8 cellular contexts compared by ENCODE assay signal in genomic region chrX:70432936-70433847, GRCh38. TPM values are rescaled to one million over a fixed set of nuclear protein-coding genes. Genes with fewer than 3 reads are reported as not detected.
A peak's percentile ranks its signal among the peaks of the same experiment; 100 is the strongest.
DNase-seq lines count a peak whose midpoint lies in the region; ATAC-seq and TF ChIP-seq lines count a peak whose summit lies in the region.

No MANE protein-coding gene starts in this region.

- no peaks in the 10 kb centered on the region for H3K36me3 Mint-ChIP-seq in activated T-cell treated with anti-CD3 and anti-CD28 coated beads, Interleukin-2, amount 50 U/mL, for 4 hours (ENCODE audit: insufficient read depth)
- H3K36me3 Mint-ChIP-seq in activated B cell treated with CpG ODN at 0.5 μM for 24 hours (ENCODE audit: low read depth), result peaks cover 3% of the 10 kb centered on the region

- H3K9me3 Mint-ChIP-seq in activated T-cell treated with anti-CD3 and anti-CD28 coated beads, Interleukin-2, amount 50 U/mL, for 4 hours, result no peaks in the 10 kb centered on the region
- no peaks in the 10 kb centered on the region for H3K9me3 Mint-ChIP-seq in activated B cell treated with CpG ODN at 0.5 μM for 24 hours

- peak overlapping the region; percentile 43 to 99 for H3K27ac ChIP-seq in thoracic aorta

- peaks cover 2% of the 10 kb centered on the region for H3K27me3 ChIP-seq in iPS-15b (ENCODE audit: control insufficient read depth, insufficient read depth, low read length)
- no peaks in the 10 kb centered on the region for H3K27me3 ChIP-seq in thoracic aorta (replicated peaks; ENCODE audit: insufficient read depth)

- POLR2A ChIA-PET in activated B cell treated with CpG ODN at 0.5 μM for 24 hours (lab: Charles Lee), result interaction anchor here (0.6 to 2.4 kb wide), 3 partner anchors 19 to 300 kb away, joined by 3 to 16 read pairs (median 14); partner anchors contain the start of gene IGBP1

- peaks cover 6% of the 10 kb centered on the region for H3K4me1 Mint-ChIP-seq in activated T-cell treated with anti-CD3 and anti-CD28 coated beads, Interleukin-2, amount 50 U/mL, for 4 hours (ENCODE audit: low read depth)
- H3K4me1 Mint-ChIP-seq in activated B cell treated with CpG ODN at 0.5 μM for 24 hours, result peaks cover 14% of the 10 kb centered on the region

- peak overlapping the region; percentile 87 for H3K4me3 Mint-ChIP-seq in activated T-cell treated with anti-CD3 and anti-CD28 coated beads, Interleukin-2, amount 50 U/mL, for 4 hours
- peak overlapping the region; percentile 89 for H3K4me3 Mint-ChIP-seq in activated B cell treated with CpG ODN at 0.5 μM for 24 hours

- H3K36me3 ChIP-seq in iPS-15b (ENCODE audit: control insufficient read depth, insufficient read depth, low read length), result no peaks in the 10 kb centered on the region
- H3K36me3 ChIP-seq in thoracic aorta, result no peaks in the 10 kb centered on the region

- H3K9me3 ChIP-seq in iPS-15b (ENCODE audit: control insufficient read depth, insufficient read depth, low read length) (no peaks in the 10 kb centered on the region), thoracic aorta (no peaks in the 10 kb centered on the region)

- TF ChIP-seq CTCF in activated B cell treated with CpG ODN at 0.5 μM for 24 hours (IDR thresholded peaks at IDR 0.05) (no peak), thoracic aorta (IDR thresholded peaks at IDR 0.05) (no peak)

- H3K27ac Mint-ChIP-seq in activated B cell treated with CpG ODN at 0.5 μM for 24 hours, result no peak overlapping the region

- H3K4me3 ChIP-seq in iPS-15b (ENCODE audit: low read depth, low read length) (peak overlapping the region; percentile 35), thoracic aorta (peak overlapping the region; percentile 88)

- CTCF ChIA-PET in activated B cell treated with CpG ODN at 0.5 μM for 24 hours (lab: Charles Lee), result interaction anchor here (0.6 to 1.4 kb wide), 7 partner anchors 18 to 300 kb away, joined by 3 to 7 read pairs (median 3); partner anchors contain the start of gene IGBP1

- peaks cover 4% of the 10 kb centered on the region for H3K4me1 ChIP-seq in iPS-15b (ENCODE audit: control insufficient read depth, insufficient read depth, low read length)
- peaks cover 2 to 20% of the 10 kb centered on the region in 2 donors for H3K4me1 ChIP-seq in thoracic aorta (ENCODE audit: control insufficient read depth in 1 of 2, low read depth in 2 of 2)

- no peak for DNase-seq in activated T-cell treated with anti-CD3 and anti-CD28 coated beads, Interleukin-2, amount 50 U/mL, for 4 hours
- no peak for DNase-seq in activated T-cell treated with anti-CD3 and anti-CD28 coated beads, Interleukin-2, amount 50 U/mL, for 1 hour
- no peak for DNase-seq in activated B cell treated with CpG ODN at 0.5 μM for 24 hours
- DNase-seq in thoracic aorta (ENCODE audit: low spot score), result no peak
- DNase-seq in NCI-H524 (lab: John Stamatoyannopoulos, UW), result no peak
- DNase-seq in NCI-H1092 treated with DMSO at 0.1 percent for 48 hours (lab: John Stamatoyannopoulos, UW), result no peak
- no peak for DNase-seq in A172 (ENCODE audit: low spot score)

- peaks cover 5% of the 10 kb centered on the region for H3K27me3 Mint-ChIP-seq in activated T-cell treated with anti-CD3 and anti-CD28 coated beads, Interleukin-2, amount 50 U/mL, for 4 hours (ENCODE audit: low read depth)
- H3K27me3 Mint-ChIP-seq in activated B cell treated with CpG ODN at 0.5 μM for 24 hours, result no peaks in the 10 kb centered on the region

- ATAC-seq in activated T-cell treated with anti-CD3 and anti-CD28 coated beads, Interleukin-2, amount 50 U/mL, for 4 hours, result no peak
- ATAC-seq in activated B cell treated with CpG ODN at 0.5 μM for 24 hours (ENCODE audit: low read depth) (no peak), thoracic aorta (ENCODE audit: insufficient number of reproducible peaks, low FRiP score, low read depth) (no peak)

- intact Hi-C loops in activated B cell treated with CpG ODN at 0.5 μM for 24 hours (cut with micrococcal nuclease), result loop anchor here (1.0 to 10.0 kb wide), 2 partner anchors 98 to 170 kb away; no protein-coding TSS in a partner anchor

- H3K9ac ChIP-seq in iPS-15b (ENCODE audit: low read depth, low read length), result no peak overlapping the region

RNA-seq across cellular contexts. Expression of gene GDPD2, which starts 10.1 kb away (rescaled TPM):
- total RNA-seq in activated T-cell treated with anti-CD3 and anti-CD28 coated beads, Interleukin-2, amount 50 U/mL, for 4 hours, result not detected
- total RNA-seq in activated B cell treated with CpG ODN at 0.5 μM for 24 hours (not detected in 2 replicates), thoracic aorta (not detected)
- 0.07 and 0.12 TPM in 2 replicates for total RNA-seq in A172 (2014; rRNA removed; shearing (Covaris generic))

RNA-seq across cellular contexts. Expression of gene DLG3, which starts 11.4 kb away (rescaled TPM):
- total RNA-seq in activated T-cell treated with anti-CD3 and anti-CD28 coated beads, Interleukin-2, amount 50 U/mL, for 4 hours, result 1 to 10 TPM; 8.0 to 9.1 (median 9.0) TPM
- 2.4 and 3.5 TPM in 2 replicates for total RNA-seq in activated B cell treated with CpG ODN at 0.5 μM for 24 hours
- 10 to 100 TPM; 17.3 to 18.7 TPM for total RNA-seq in thoracic aorta
- 10.2 and 11.9 TPM in 2 replicates for total RNA-seq in A172 (2014; rRNA removed; shearing (Covaris generic))
